In genomic region chr15:85330941-85331588, GRCh38 we compare ENCODE assay signal across 1 cellular context.
TF ChIP-seq lines count a peak whose summit lies in the region.

No MANE protein-coding gene starts in this region.

TF ChIP-seq in HEK293, 187 proteins besides CTCF, POLR2A, EP300 and RAD21 (continued from another document):
- TF ChIP-seq TSHZ1 (tag by site-specific recombination; IDR thresholded peaks at IDR 0.05; ENCODE audit: borderline replicate concordance) (no peak), ZNF660 (tag by site-specific recombination; IDR thresholded peaks at IDR 0.05) (peak; percentile 47; the same call in 1 of the 2 replicates), ZIC2 (tag by site-specific recombination; IDR thresholded peaks at IDR 0.05) (peak; percentile 92)
